ENCODE assay signal across 1 cellular context in genomic region chr13:33763021-33763420, GRCh38.
TF ChIP-seq lines count a peak whose summit lies in the region.

No MANE protein-coding gene starts in this region.

TF ChIP-seq in WTC11, 78 proteins besides CTCF, POLR2A, EP300 and RAD21 (continued from another document):
- TF ChIP-seq USF2 (CRISPR knock-in tag; IDR thresholded peaks at IDR 0.05) = no peak
